Comparison of ENCODE assay signal across 2 cellular contexts in the genomic region with DNA sequence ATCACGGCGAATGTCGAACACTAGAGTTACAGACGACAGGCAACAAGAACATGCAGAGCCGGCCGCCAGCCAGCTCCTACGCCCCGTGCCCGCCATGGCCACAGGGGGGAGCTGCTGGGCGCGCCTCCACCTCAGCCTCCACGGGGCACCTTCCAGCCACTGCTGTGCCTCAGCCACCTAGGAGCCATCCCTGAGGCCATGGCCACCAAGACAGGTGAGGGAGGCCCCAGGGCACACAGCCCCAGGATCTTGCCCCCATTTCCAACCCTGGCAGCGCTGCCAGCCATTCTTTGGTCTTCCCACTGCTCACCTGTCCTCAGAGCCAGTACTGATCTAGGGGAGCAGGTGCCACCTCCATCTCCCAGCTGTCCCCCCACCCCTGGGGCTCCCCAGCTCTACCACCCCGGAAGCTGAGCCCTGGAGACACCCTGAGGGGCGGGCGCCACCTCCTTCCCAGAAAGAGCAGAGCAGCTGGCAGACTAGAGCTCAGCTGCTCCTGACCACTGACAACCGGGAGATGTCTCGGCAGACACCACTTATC.
A peak's percentile ranks its signal among the peaks of the same experiment; 100 is the strongest.
TF ChIP-seq lines count a peak whose summit lies in the region.

No MANE protein-coding gene starts in this region.

TF ChIP-seq in HEK293, 187 proteins besides CTCF, POLR2A, EP300 and RAD21 (continues in another document):
- TF ChIP-seq ZEB2 (tag by site-specific recombination; IDR thresholded peaks at IDR 0.05): peak; percentile 55; the same call in 1 of the 2 replicates
- no peak for TF ChIP-seq SP2 (tag by site-specific recombination; IDR thresholded peaks at IDR 0.05)
- TF ChIP-seq, protein P1, sequence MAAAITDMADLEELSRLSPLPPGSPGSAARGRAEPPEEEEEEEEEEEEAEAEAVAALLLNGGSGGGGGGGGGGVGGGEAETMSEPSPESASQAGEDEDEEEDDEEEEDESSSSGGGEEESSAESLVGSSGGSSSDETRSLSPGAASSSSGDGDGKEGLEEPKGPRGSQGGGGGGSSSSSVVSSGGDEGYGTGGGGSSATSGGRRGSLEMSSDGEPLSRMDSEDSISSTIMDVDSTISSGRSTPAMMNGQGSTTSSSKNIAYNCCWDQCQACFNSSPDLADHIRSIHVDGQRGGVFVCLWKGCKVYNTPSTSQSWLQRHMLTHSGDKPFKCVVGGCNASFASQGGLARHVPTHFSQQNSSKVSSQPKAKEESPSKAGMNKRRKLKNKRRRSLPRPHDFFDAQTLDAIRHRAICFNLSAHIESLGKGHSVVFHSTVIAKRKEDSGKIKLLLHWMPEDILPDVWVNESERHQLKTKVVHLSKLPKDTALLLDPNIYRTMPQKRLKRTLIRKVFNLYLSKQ (tag by site-specific recombination; IDR thresholded peaks at IDR 0.05; ENCODE audit: borderline replicate concordance): no peak
- TF ChIP-seq ZNF350 (tag by site-specific recombination; IDR thresholded peaks at IDR 0.05): no peak
- no peak for TF ChIP-seq ZNF596 (tag by site-specific recombination; IDR thresholded peaks at IDR 0.05)
- no peak for TF ChIP-seq ZNF292 (tag by site-specific recombination; IDR thresholded peaks at IDR 0.05; ENCODE audit: borderline replicate concordance, low read depth)
- TF ChIP-seq ZNF654 (tag by site-specific recombination; IDR thresholded peaks at IDR 0.05; ENCODE audit: low read depth): peak; percentile 36
- no peak for TF ChIP-seq ZNF416 (tag by site-specific recombination; IDR thresholded peaks at IDR 0.05)
- peak; percentile 34; the same call in 1 of the 2 replicates for TF ChIP-seq GLIS2 (tag by site-specific recombination; IDR thresholded peaks at IDR 0.05)
- no peak for TF ChIP-seq ZNF792 (tag by site-specific recombination; IDR thresholded peaks at IDR 0.05)
- TF ChIP-seq ZSCAN30 (tag by site-specific recombination; IDR thresholded peaks at IDR 0.05): 0 out of 2 replicates have a peak, but pooled peaks have one; percentile 33
- TF ChIP-seq GLI2 (tag by site-specific recombination; IDR thresholded peaks at IDR 0.05; ENCODE audit: borderline replicate concordance, low read depth): no peak
- TF ChIP-seq, protein P2, sequence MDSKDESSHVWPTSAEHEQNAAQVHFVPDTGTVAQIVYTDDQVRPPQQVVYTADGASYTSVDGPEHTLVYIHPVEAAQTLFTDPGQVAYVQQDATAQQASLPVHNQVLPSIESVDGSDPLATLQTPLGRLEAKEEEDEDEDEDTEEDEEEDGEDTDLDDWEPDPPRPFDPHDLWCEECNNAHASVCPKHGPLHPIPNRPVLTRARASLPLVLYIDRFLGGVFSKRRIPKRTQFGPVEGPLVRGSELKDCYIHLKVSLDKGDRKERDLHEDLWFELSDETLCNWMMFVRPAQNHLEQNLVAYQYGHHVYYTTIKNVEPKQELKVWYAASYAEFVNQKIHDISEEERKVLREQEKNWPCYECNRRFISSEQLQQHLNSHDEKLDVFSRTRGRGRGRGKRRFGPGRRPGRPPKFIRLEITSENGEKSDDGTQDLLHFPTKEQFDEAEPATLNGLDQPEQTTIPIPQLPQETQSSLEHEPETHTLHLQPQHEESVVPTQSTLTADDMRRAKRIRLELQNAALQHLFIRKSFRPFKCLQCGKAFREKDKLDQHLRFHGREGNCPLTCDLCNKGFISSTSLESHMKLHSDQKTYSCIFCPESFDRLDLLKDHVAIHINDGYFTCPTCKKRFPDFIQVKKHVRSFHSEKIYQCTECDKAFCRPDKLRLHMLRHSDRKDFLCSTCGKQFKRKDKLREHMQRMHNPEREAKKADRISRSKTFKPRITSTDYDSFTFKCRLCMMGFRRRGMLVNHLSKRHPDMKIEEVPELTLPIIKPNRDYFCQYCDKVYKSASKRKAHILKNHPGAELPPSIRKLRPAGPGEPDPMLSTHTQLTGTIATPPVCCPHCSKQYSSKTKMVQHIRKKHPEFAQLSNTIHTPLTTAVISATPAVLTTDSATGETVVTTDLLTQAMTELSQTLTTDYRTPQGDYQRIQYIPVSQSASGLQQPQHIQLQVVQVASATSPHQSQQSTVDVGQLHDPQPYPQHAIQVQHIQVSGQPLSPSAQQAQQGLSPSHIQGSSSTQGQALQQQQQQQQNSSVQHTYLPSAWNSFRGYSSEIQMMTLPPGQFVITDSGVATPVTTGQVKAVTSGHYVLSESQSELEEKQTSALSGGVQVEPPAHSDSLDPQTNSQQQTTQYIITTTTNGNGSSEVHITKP (tag by site-specific recombination; IDR thresholded peaks at IDR 0.05): no peak
- TF ChIP-seq ZNF2 (tag by site-specific recombination; IDR thresholded peaks at IDR 0.05): peak; percentile 58; the same call in 1 of the 2 replicates
- TF ChIP-seq, protein P3, sequence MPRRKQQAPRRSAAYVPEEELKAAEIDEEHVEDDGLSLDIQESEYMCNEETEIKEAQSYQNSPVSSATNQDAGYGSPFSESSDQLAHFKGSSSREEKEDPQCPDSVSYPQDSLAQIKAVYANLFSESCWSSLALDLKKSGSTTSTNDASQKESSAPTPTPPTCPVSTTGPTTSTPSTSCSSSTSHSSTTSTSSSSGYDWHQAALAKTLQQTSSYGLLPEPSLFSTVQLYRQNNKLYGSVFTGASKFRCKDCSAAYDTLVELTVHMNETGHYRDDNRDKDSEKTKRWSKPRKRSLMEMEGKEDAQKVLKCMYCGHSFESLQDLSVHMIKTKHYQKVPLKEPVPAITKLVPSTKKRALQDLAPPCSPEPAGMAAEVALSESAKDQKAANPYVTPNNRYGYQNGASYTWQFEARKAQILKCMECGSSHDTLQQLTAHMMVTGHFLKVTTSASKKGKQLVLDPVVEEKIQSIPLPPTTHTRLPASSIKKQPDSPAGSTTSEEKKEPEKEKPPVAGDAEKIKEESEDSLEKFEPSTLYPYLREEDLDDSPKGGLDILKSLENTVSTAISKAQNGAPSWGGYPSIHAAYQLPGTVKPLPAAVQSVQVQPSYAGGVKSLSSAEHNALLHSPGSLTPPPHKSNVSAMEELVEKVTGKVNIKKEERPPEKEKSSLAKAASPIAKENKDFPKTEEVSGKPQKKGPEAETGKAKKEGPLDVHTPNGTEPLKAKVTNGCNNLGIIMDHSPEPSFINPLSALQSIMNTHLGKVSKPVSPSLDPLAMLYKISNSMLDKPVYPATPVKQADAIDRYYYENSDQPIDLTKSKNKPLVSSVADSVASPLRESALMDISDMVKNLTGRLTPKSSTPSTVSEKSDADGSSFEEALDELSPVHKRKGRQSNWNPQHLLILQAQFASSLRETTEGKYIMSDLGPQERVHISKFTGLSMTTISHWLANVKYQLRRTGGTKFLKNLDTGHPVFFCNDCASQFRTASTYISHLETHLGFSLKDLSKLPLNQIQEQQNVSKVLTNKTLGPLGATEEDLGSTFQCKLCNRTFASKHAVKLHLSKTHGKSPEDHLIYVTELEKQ (tag by site-specific recombination; IDR thresholded peaks at IDR 0.05; ENCODE audit: borderline replicate concordance): no peak
- TF ChIP-seq, protein P4, sequence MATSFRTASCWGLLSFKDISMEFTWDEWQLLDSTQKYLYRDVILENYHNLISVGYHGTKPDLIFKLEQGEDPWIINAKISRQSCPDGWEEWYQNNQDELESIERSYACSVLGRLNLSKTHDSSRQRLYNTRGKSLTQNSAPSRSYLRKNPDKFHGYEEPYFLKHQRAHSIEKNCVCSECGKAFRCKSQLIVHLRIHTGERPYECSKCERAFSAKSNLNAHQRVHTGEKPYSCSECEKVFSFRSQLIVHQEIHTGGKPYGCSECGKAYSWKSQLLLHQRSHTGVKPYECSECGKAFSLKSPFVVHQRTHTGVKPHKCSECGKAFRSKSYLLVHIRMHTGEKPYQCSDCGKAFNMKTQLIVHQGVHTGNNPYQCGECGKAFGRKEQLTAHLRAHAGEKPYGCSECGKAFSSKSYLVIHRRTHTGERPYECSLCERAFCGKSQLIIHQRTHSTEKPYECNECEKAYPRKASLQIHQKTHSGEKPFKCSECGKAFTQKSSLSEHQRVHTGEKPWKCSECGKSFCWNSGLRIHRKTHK (tag by site-specific recombination; IDR thresholded peaks at IDR 0.05): no peak

TF ChIP-seq in SK-N-SH, 30 proteins besides CTCF, POLR2A, EP300 and RAD21:
- peak; percentile 47 for TF ChIP-seq SMC3 (IDR thresholded peaks at IDR 0.05; ENCODE audit: low read depth, low read length)
- no peak for TF ChIP-seq MEF2A (IDR thresholded peaks at IDR 0.05; ENCODE audit: borderline replicate concordance, low read depth)
